1 cellular context compared by ENCODE assay signal in genomic region chr20:25053207-25054132, GRCh38.
TF ChIP-seq lines count a peak whose summit lies in the region.

No MANE protein-coding gene starts in this region.

TF ChIP-seq in GM12878, 131 proteins besides CTCF, POLR2A, EP300 and RAD21 (continued from another document):
- TF ChIP-seq PML (IDR thresholded peaks at IDR 0.05; ENCODE audit: low read length): no peak
